ENCODE assay signal across 20 cellular contexts in genomic region chr3:49712166-49712565, GRCh38. TPM values are rescaled to one million over a fixed set of nuclear protein-coding genes. Genes with fewer than 3 reads are reported as not detected.
"Had no signal": no experiment of that assay in that cellular context is flagged by ENCODE, and none has a peak within 500 bp of the region (broad histone marks: within the 10 kb centered on the region; RNA-seq: fewer than 3 reads in every experiment).

No MANE protein-coding gene starts in this region.

- H3K36me3 Mint-ChIP-seq: activated naive CD8-positive, alpha-beta T cell treated with anti-CD3 and anti-CD28 coated beads for 36 hours had no signal

- H3K27ac ChIP-seq: body of pancreas, epithelial cell of prostate, foreskin keratinocyte, neutrophil, pancreas, tibial nerve had no signal

- DNase-seq: activated B cell treated with CpG ODN at 0.5 μM for 24 hours; activated CD4-positive, alpha-beta T cell treated with anti-CD3 and anti-CD28 coated beads for 48 hours; activated gamma-delta T cell treated with Interleukin-2 at 50 U/mL for 16 hours; activated naive CD8-positive, alpha-beta T cell treated with anti-CD3 and anti-CD28 coated beads for 36 hours; body of pancreas; caudate nucleus; effector memory CD8-positive, alpha-beta T cell; foreskin keratinocyte; hippocampal formation; islet precursor cell; SK-N-SH; stimulated activated CD8-positive, alpha-beta memory T cell treated with anti-CD3 and anti-CD28 coated beads, Interleukin-4, amount 100 ng/mL, for 48 hours; stimulated activated naive CD4-positive, alpha-beta T cell treated with Interleukin-2 at 50 U/mL for 16 hours had no signal

- H3K9me3 Mint-ChIP-seq: activated B cell treated with CpG ODN at 0.5 μM for 24 hours; activated naive CD8-positive, alpha-beta T cell treated with anti-CD3 and anti-CD28 coated beads for 36 hours; activated T-helper 1 cell treated with anti-CD3 and anti-CD28 coated beads, Interleukin-12 subunit alpha, Interleukin-12 subunit beta, Interleukin-2, Interleukin-4 antibody, amounts not matched to agents 30 ng/mL and 10 ng/mL and 1 ng/mL, durations not matched to agents 14 hours and 24 hours and 36 hours; effector memory CD8-positive, alpha-beta T cell had no signal

- H3K4me1 ChIP-seq: body of pancreas, foreskin keratinocyte, pancreas, tibial nerve had no signal

- H3K27ac Mint-ChIP-seq: activated B cell treated with CpG ODN at 0.5 μM for 24 hours; activated T-helper 1 cell treated with anti-CD3 and anti-CD28 coated beads, Interleukin-12 subunit alpha, Interleukin-12 subunit beta, Interleukin-2, Interleukin-4 antibody, amounts not matched to agents 30 ng/mL and 10 ng/mL and 1 ng/mL, durations not matched to agents 14 hours and 24 hours and 36 hours had no signal

- ATAC-seq: body of pancreas; effector memory CD8-positive, alpha-beta T cell; foreskin keratinocyte; pancreas had no signal

- H3K9me3 ChIP-seq: body of pancreas, neutrophil, pancreas, SK-N-SH, tibial nerve had no signal

- H3K27me3 Mint-ChIP-seq: activated B cell treated with CpG ODN at 0.5 μM for 24 hours; activated naive CD8-positive, alpha-beta T cell treated with anti-CD3 and anti-CD28 coated beads for 36 hours; effector memory CD8-positive, alpha-beta T cell had no signal

- H3K4me3 Mint-ChIP-seq: activated B cell treated with CpG ODN at 0.5 μM for 24 hours; activated naive CD8-positive, alpha-beta T cell treated with anti-CD3 and anti-CD28 coated beads for 36 hours; activated T-helper 1 cell treated with anti-CD3 and anti-CD28 coated beads, Interleukin-12 subunit alpha, Interleukin-12 subunit beta, Interleukin-2, Interleukin-4 antibody, amounts not matched to agents 30 ng/mL and 10 ng/mL and 1 ng/mL, durations not matched to agents 14 hours and 24 hours and 36 hours; effector memory CD8-positive, alpha-beta T cell had no signal

- H3K4me3 ChIP-seq: body of pancreas, pancreas, tibial nerve had no signal

- H3K27me3 ChIP-seq: body of pancreas, foreskin keratinocyte, neutrophil, pancreas, tibial nerve had no signal

RNA-seq across cellular contexts. Expression of gene AMIGO3, which starts 7.3 kb away (rescaled TPM):
- total RNA-seq: activated B cell treated with CpG ODN at 0.5 μM for 24 hours; activated naive CD8-positive, alpha-beta T cell treated with anti-CD3 and anti-CD28 coated beads for 36 hours; dermis microvascular lymphatic vessel endothelial cell; foreskin keratinocyte; left lobe of liver; pancreas had no signal
